14 cellular contexts compared by ENCODE assay signal in the genomic region with DNA sequence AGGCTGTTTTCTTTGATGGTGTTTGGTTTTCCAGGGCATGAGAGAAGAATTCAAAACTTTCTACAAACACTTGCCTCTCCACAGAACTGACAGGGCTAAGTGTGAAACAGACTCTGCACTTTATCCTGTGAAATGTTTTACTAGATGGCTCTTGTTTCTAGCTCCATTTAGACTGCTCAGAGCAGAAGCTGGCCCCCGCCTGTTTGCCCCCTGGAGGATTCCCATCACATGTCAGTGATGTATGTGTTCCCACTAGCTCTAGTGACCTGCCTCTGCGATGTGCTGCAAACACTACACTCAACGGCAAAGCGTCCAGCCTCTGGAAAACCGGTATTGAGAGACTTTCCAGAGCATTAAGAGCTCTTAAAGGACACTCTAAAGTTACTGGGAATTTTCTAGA. TPM values are rescaled to one million over a fixed set of nuclear protein-coding genes. Genes with fewer than 3 reads are reported as not detected.
DNase-seq lines count a peak whose midpoint lies in the region; ATAC-seq and TF ChIP-seq lines count a peak whose summit lies in the region.
"Had no signal": no experiment of that assay in that cellular context is flagged by ENCODE, and none has a peak within 500 bp of the region (broad histone marks: within the 10 kb centered on the region; RNA-seq: fewer than 3 reads in every experiment).

No MANE protein-coding gene starts in this region.

- H3K4me3 Mint-ChIP-seq in activated naive CD8-positive, alpha-beta T cell, result peak overlapping the region; percentile 79
- no peak overlapping the region for H3K4me3 Mint-ChIP-seq in activated naive CD8-positive, alpha-beta T cell treated with anti-CD3 and anti-CD28 coated beads for 36 hours

- peaks cover 3% of the 10 kb centered on the region for H3K36me3 Mint-ChIP-seq in activated naive CD8-positive, alpha-beta T cell
- peaks cover 6% of the 10 kb centered on the region for H3K36me3 Mint-ChIP-seq in activated naive CD8-positive, alpha-beta T cell treated with anti-CD3 and anti-CD28 coated beads for 36 hours

- H3K9me3 ChIP-seq in adipocyte (ENCODE audit: control insufficient read depth, low read length) (no peaks in the 10 kb centered on the region), lower lobe of right lung (no peaks in the 10 kb centered on the region), transverse colon (no peaks in the 10 kb centered on the region), prostate gland (no peaks in the 10 kb centered on the region)

- intact Hi-C loops in lower lobe of right lung (cut with DNase I), result no loop called here
- intact Hi-C loops in transverse colon (cut with DNase I; ENCODE audit: low total_unique reads), result no loop called here
- intact Hi-C loops in prostate gland (cut with DNase I), result no loop called here

- H3K4me1 ChIP-seq in adipocyte (ENCODE audit: control insufficient read depth, insufficient read depth, low read length), result peaks cover 83% of the 10 kb centered on the region
- H3K4me1 ChIP-seq in lower lobe of right lung, result peaks cover 19% of the 10 kb centered on the region
- peaks cover 4 to 29% (median 5%) of the 10 kb centered on the region in 4 donors for H3K4me1 ChIP-seq in transverse colon
- no peaks in the 10 kb centered on the region for H3K4me1 ChIP-seq in prostate gland (replicated peaks)

- H3K36me3 ChIP-seq in adipocyte (ENCODE audit: control insufficient read depth, insufficient read depth, low read length, severe bottlenecking), result no peaks in the 10 kb centered on the region
- no peaks in the 10 kb centered on the region for H3K36me3 ChIP-seq in lower lobe of right lung
- H3K36me3 ChIP-seq in transverse colon, result no peaks in the 10 kb centered on the region
- H3K36me3 ChIP-seq in prostate gland, result no peaks in the 10 kb centered on the region

- H3K4me3 ChIP-seq in adipocyte (ENCODE audit: low read length), result peak overlapping the region; percentile 75
- H3K4me3 ChIP-seq in lower lobe of right lung, result no peak overlapping the region
- H3K4me3 ChIP-seq in transverse colon, result no peak overlapping the region
- H3K4me3 ChIP-seq in prostate gland, result no peak overlapping the region
- H3K4me3 ChIP-seq: PC-9 had no signal

- H3K9me3 Mint-ChIP-seq in activated naive CD8-positive, alpha-beta T cell (ENCODE audit: low read depth), result no peaks in the 10 kb centered on the region
- no peaks in the 10 kb centered on the region for H3K9me3 Mint-ChIP-seq in activated naive CD8-positive, alpha-beta T cell treated with anti-CD3 and anti-CD28 coated beads for 36 hours

- H3K4me1 Mint-ChIP-seq in activated naive CD8-positive, alpha-beta T cell (ENCODE audit: low read depth), result peaks cover 52% of the 10 kb centered on the region
- peaks cover 40% of the 10 kb centered on the region for H3K4me1 Mint-ChIP-seq in activated naive CD8-positive, alpha-beta T cell treated with anti-CD3 and anti-CD28 coated beads for 36 hours

- H3K27me3 Mint-ChIP-seq in activated naive CD8-positive, alpha-beta T cell, result no peaks in the 10 kb centered on the region
- H3K27me3 Mint-ChIP-seq in activated naive CD8-positive, alpha-beta T cell treated with anti-CD3 and anti-CD28 coated beads for 36 hours, result no peaks in the 10 kb centered on the region

- peak overlapping the region; percentile 50 for H3K27ac Mint-ChIP-seq in activated naive CD8-positive, alpha-beta T cell
- H3K27ac Mint-ChIP-seq in activated naive CD8-positive, alpha-beta T cell treated with anti-CD3 and anti-CD28 coated beads for 36 hours, result no peak overlapping the region

- DNase-seq in activated naive CD8-positive, alpha-beta T cell treated with anti-CD3 and anti-CD28 coated beads for 36 hours, result no peak
- DNase-seq in adipocyte (ENCODE audit: low read depth), result no peak
- DNase-seq in lower lobe of right lung, result no peak
- peak; percentile 12 for DNase-seq in transverse colon
- DNase-seq in prostate gland (ENCODE audit: low spot score), result no peak
- DNase-seq: amniotic stem cell; DMS79; effector CD4-positive, alpha-beta T cell; mammary epithelial cell; NCI-H2081 treated with DMSO at 0.1 percent for 48 hours; PC-9 had no signal

- no peak overlapping the region for H3K27ac ChIP-seq in lower lobe of right lung
- peak overlapping the region in 1 of 4 donors; percentile 2 for H3K27ac ChIP-seq in transverse colon
- H3K27ac ChIP-seq in prostate gland, result no peak overlapping the region
- H3K27ac ChIP-seq: PC-9 had no signal

- no peak for TF ChIP-seq CTCF in lower lobe of right lung (IDR thresholded peaks at IDR 0.05)
- no peak for TF ChIP-seq CTCF in transverse colon (IDR thresholded peaks at IDR 0.05)
- TF ChIP-seq CTCF in prostate gland (IDR thresholded peaks at IDR 0.05), result no peak

- ATAC-seq in lower lobe of right lung (peak; percentile 43 to 54), HG03175 (IDR thresholded peaks at IDR 0.05; ENCODE audit: unreplicated experiment) (no peak), GM18873 (IDR thresholded peaks at IDR 0.05; ENCODE audit: low FRiP score, unreplicated experiment) (no peak)

- TF ChIP-seq EP300 in transverse colon (IDR thresholded peaks at IDR 0.05; ENCODE audit: low read depth), result no peak

- peak overlapping the region; percentile 70 for H3K9ac ChIP-seq in adipocyte (ENCODE audit: low read length)

- 69% methylated on average over 5 of the region's 5 CpGs; no CpG with 5 or more reads in 1 of the 2 donors for WGBS in transverse colon (ENCODE audit: low coverage in 1 of 2), 2 donors
- 51% methylated on average over 5 of the region's 5 CpGs for WGBS in prostate gland

- no peak for TF ChIP-seq POLR2A in transverse colon (IDR thresholded peaks at IDR 0.05)
- no peak for TF ChIP-seq POLR2A in prostate gland (IDR thresholded peaks at IDR 0.05)

- H3K27me3 ChIP-seq in adipocyte (replicated peaks; ENCODE audit: control insufficient read depth, insufficient read depth, low read length) (no peaks in the 10 kb centered on the region), lower lobe of right lung (ENCODE audit: low read depth) (no peaks in the 10 kb centered on the region), transverse colon (no peaks in the 10 kb centered on the region), prostate gland (replicated peaks; ENCODE audit: insufficient read depth) (no peaks in the 10 kb centered on the region)

- in situ Hi-C loops in transverse colon (cut with MboI; ENCODE audit: low pct_ligation_motif_present in 1 of 4, low pct_unique_long_range_greater_than_20kb in 1 of 4, low sequenced_read_pairs in 3 of 4), result no loop called here

RNA-seq across cellular contexts. Expression of a gene that starts 41.4 kb away (rescaled TPM):
- total RNA-seq in activated naive CD8-positive, alpha-beta T cell treated with anti-CD3 and anti-CD28 coated beads for 36 hours, result 10 to 100 TPM; 49.3 to 51.9 TPM
- 58.6 TPM for total RNA-seq in lower lobe of right lung
- 100 to 1,000 TPM in 2 of 4 donors, 10 to 100 TPM in 2; 81.1 to 346 (median 154) TPM for total RNA-seq in transverse colon
- total RNA-seq in prostate gland, result 10 to 100 TPM; 64.1 to 75.2 TPM

RNA-seq across cellular contexts. Expression of a gene that starts 43.9 kb away (rescaled TPM):
- total RNA-seq in activated naive CD8-positive, alpha-beta T cell treated with anti-CD3 and anti-CD28 coated beads for 36 hours, result 10 to 100 TPM; 23.1 to 23.4 TPM
- total RNA-seq in lower lobe of right lung, result 15.5 TPM
- 10 to 100 TPM in 3 of 4 donors, 1 to 10 TPM in 1; 2.2 to 29.9 (median 14.5) TPM for total RNA-seq in transverse colon
- 10 to 100 TPM; 13.3 to 15.9 TPM for total RNA-seq in prostate gland

Comparison
In these comparisons a context has a peak if more than half of its experiments do, and no peak if none do; other contexts are left out.
1. ATAC-seq: peak in lower lobe of right lung (2 of 2); none in HG03175 (single experiment) and GM18873 (single experiment).